Comparison of ENCODE assay signal across 21 cellular contexts in genomic region chr2:158624071-158624470, GRCh38.
DNase-seq lines count a peak whose midpoint lies in the region; ATAC-seq lines count a peak whose summit lies in the region.
"Had no signal": no experiment of that assay in that cellular context is flagged by ENCODE, and none has a peak within 500 bp of the region (broad histone marks: within the 10 kb centered on the region; RNA-seq: fewer than 3 reads in every experiment).

No MANE protein-coding gene starts in this region.

- in situ Hi-C loops in G401 (cut with HindIII; ENCODE audit: low sequenced_read_pairs) (no loop called here), GM23248 (cut with MboI) (no loop called here)

- no peak for ATAC-seq in T-helper 17 cell
- no peak for ATAC-seq in GM19452 (IDR thresholded peaks at IDR 0.05; ENCODE audit: unreplicated experiment)
- ATAC-seq: CD8-positive, alpha-beta T cell; GM12878 had no signal

- H3K27me3 Mint-ChIP-seq in T-helper 17 cell = no peaks in the 10 kb centered on the region
- H3K27me3 Mint-ChIP-seq: B cell; CD4-positive, alpha-beta T cell had no signal

- H3K36me3 ChIP-seq in GM23248 (ENCODE audit: low read depth) = peaks cover 27% of the 10 kb centered on the region; the same call in 1 of the 2 replicates

- no peaks in the 10 kb centered on the region for H3K9me2 ChIP-seq in GM23248 (ENCODE audit: insufficient read depth)

- WGBS in GM23248 (ENCODE audit: low coverage in 1 of 2, low lambda C conversion rate in 2 of 2, missing lambda C conversion rate in 2 of 2), 2 experiments = 97 to 98% methylated on average over 2 of the region's 2 CpGs

- no peak overlapping the region for H3K27ac ChIP-seq in GM23248
- H3K27ac ChIP-seq: BLaER1 treated with 17β-estradiol and CSF1 and Interleukin-3, amounts not matched to agents 10 nM and 100 nM; C4-2B had no signal

- 0 out of 2 replicates have a peak, but pooled peaks cover 2% of the 10 kb centered on the region for H3F3A ChIP-seq in GM23248 (ENCODE audit: insufficient read depth)

- H3K4me1 Mint-ChIP-seq in T-helper 17 cell = no peaks in the 10 kb centered on the region
- H3K4me1 Mint-ChIP-seq: B cell had no signal

- no peaks in the 10 kb centered on the region for H3K27me3 ChIP-seq in GM23248 (replicated peaks; ENCODE audit: insufficient read depth)
- H3K27me3 ChIP-seq: BLaER1 treated with 17β-estradiol and CSF1 and Interleukin-3, amounts not matched to agents 10 nM and 100 nM had no signal

- peak overlapping the region; percentile 59 for H3K27ac Mint-ChIP-seq in T-helper 17 cell
- H3K27ac Mint-ChIP-seq: B cell; CD4-positive, alpha-beta T cell; CD8-positive, alpha-beta T cell had no signal

- no peaks in the 10 kb centered on the region for H4K20me1 ChIP-seq in GM23248 (ENCODE audit: insufficient read depth)
- H4K20me1 ChIP-seq: BLaER1 treated with 17β-estradiol and CSF1 and Interleukin-3, amounts not matched to agents 10 nM and 100 nM had no signal

- peaks cover 13% of the 10 kb centered on the region for H3K36me3 Mint-ChIP-seq in T-helper 17 cell (ENCODE audit: low read depth)

- no peak overlapping the region for H3K4me2 ChIP-seq in GM23248 (ENCODE audit: unreplicated experiment)
- H3K4me2 ChIP-seq: BLaER1 treated with 17β-estradiol and CSF1 and Interleukin-3, amounts not matched to agents 10 nM and 100 nM had no signal

- no peak overlapping the region for H3K4me3 ChIP-seq in GM23248
- H3K4me3 ChIP-seq: BLaER1 treated with 17β-estradiol and CSF1 and Interleukin-3, amounts not matched to agents 10 nM and 100 nM; GM12878 had no signal

- no peaks in the 10 kb centered on the region for H3K9me3 ChIP-seq in T-helper 17 cell (ENCODE audit: control insufficient read depth, low read length, poor library complexity, severe bottlenecking)
- H3K9me3 ChIP-seq in GM23248 (ENCODE audit: low read depth) = no peaks in the 10 kb centered on the region
- H3K9me3 ChIP-seq: BLaER1 treated with 17β-estradiol and CSF1 and Interleukin-3, amounts not matched to agents 10 nM and 100 nM; Caco-2 had no signal

- H3K4me3 Mint-ChIP-seq in T-helper 17 cell = no peak overlapping the region
- H3K4me3 Mint-ChIP-seq: B cell; CD4-positive, alpha-beta T cell; CD8-positive, alpha-beta T cell had no signal

- DNase-seq in G401 (ENCODE audit: low spot score) (peak; percentile 76), NCI-H526 (lab: John Stamatoyannopoulos, UW) (peak; percentile 93 to 94), T-helper 17 cell (no peak), cerebellum (ENCODE audit: low spot score) (peak; percentile 59), SHP77 treated with DMSO at 0.1 percent for 48 hours (lab: John Stamatoyannopoulos, UW) (no peak), DMS114 treated with DMSO at 0.1 percent for 48 hours (lab: John Stamatoyannopoulos, UW; ENCODE audit: unreplicated experiment) (no peak), GM23248 (no peak)
- DNase-seq: 8988T; ACHN; AML-193; Caco-2; CD4-positive, alpha-beta T cell; CD8-positive, alpha-beta T cell; DMS 273 treated with DMSO at 0.1 percent for 48 hours; DMS79 treated with DMSO at 0.1 percent for 48 hours; GDM1 had no signal

- H2AFZ ChIP-seq in GM23248 = no peak overlapping the region

- no peaks in the 10 kb centered on the region for H3K79me2 ChIP-seq in GM23248 (ENCODE audit: insufficient read depth)

- H3K9ac ChIP-seq in GM23248 = no peak overlapping the region
- H3K9ac ChIP-seq: BLaER1 treated with 17β-estradiol and CSF1 and Interleukin-3, amounts not matched to agents 10 nM and 100 nM had no signal

- H3K4me1 ChIP-seq in GM23248 (ENCODE audit: insufficient read depth) = peaks cover 4% of the 10 kb centered on the region

Comparison
In these comparisons a context has a peak if more than half of its experiments do, and no peak if none do; other contexts are left out.
1. DNase-seq: peak in G401 (single experiment), NCI-H526 (2 of 2) and cerebellum (single experiment); none in T-helper 17 cell (0 of 3), SHP77 treated with DMSO at 0.1 percent for 48 hours (single experiment), DMS114 treated with DMSO at 0.1 percent for 48 hours (single experiment) and GM23248 (single experiment).